10 cellular contexts compared by ENCODE assay signal in genomic region chr22:23245045-23245798, GRCh38.
DNase-seq lines count a peak whose midpoint lies in the region; ATAC-seq and TF ChIP-seq lines count a peak whose summit lies in the region.
"Had no signal": no experiment of that assay in that cellular context is flagged by ENCODE, and none has a peak within 500 bp of the region (broad histone marks: within the 10 kb centered on the region; RNA-seq: fewer than 3 reads in every experiment).

No MANE protein-coding gene starts in this region.

- H3K4me3 Mint-ChIP-seq in activated CD4-positive, alpha-beta memory T cell treated with anti-CD3 and anti-CD28 coated beads for 36 hours = no peak overlapping the region
- H3K4me3 Mint-ChIP-seq in activated CD4-positive, alpha-beta memory T cell treated with anti-CD3 and anti-CD28 coated beads, Interleukin-2, amount 10 ng/mL, durations not matched to agents 7 days and 5 days = no peak overlapping the region
- no peak overlapping the region for H3K4me3 Mint-ChIP-seq in stimulated activated naive CD8-positive, alpha-beta T cell treated with anti-CD3 and anti-CD28 coated beads, Interleukin-15, Interleukin-2, amounts not matched to agents 100 ng/mL and 50 ng/mL, for 24 hours

- H3K27ac ChIP-seq in SJCRH30 = peak overlapping the region; percentile 74

- peak overlapping the region; percentile 78 for H3K27ac Mint-ChIP-seq in activated CD4-positive, alpha-beta memory T cell treated with anti-CD3 and anti-CD28 coated beads for 36 hours
- H3K27ac Mint-ChIP-seq in activated CD4-positive, alpha-beta memory T cell treated with anti-CD3 and anti-CD28 coated beads, Interleukin-2, amount 10 ng/mL, durations not matched to agents 7 days and 5 days = no peak overlapping the region
- peak overlapping the region; percentile 80 for H3K27ac Mint-ChIP-seq in stimulated activated naive CD8-positive, alpha-beta T cell treated with anti-CD3 and anti-CD28 coated beads, Interleukin-15, Interleukin-2, amounts not matched to agents 100 ng/mL and 50 ng/mL, for 24 hours

- POLR2A ChIA-PET in activated CD4-positive, alpha-beta memory T cell treated with anti-CD3 and anti-CD28 coated beads for 36 hours (lab: Charles Lee) = no interaction called here
- POLR2A ChIA-PET in activated CD4-positive, alpha-beta memory T cell treated with anti-CD3 and anti-CD28 coated beads, Interleukin-2, amount 10 ng/mL, durations not matched to agents 7 days and 5 days (lab: Charles Lee) = interaction anchor here (0.6 kb wide), 1 partner anchor 22 kb away, joined by 3 read pairs; no protein-coding TSS in a partner anchor

- no peak for TF ChIP-seq CTCF in fibroblast of villous mesenchyme (IDR thresholded peaks at IDR 0.05; ENCODE audit: insufficient read depth, low read depth, low read length)

- no peaks in the 10 kb centered on the region for H3K9me3 Mint-ChIP-seq in activated CD4-positive, alpha-beta memory T cell treated with anti-CD3 and anti-CD28 coated beads for 36 hours
- no peaks in the 10 kb centered on the region for H3K9me3 Mint-ChIP-seq in activated CD4-positive, alpha-beta memory T cell treated with anti-CD3 and anti-CD28 coated beads, Interleukin-2, amount 10 ng/mL, durations not matched to agents 7 days and 5 days
- no peaks in the 10 kb centered on the region for H3K9me3 Mint-ChIP-seq in stimulated activated naive CD8-positive, alpha-beta T cell treated with anti-CD3 and anti-CD28 coated beads, Interleukin-15, Interleukin-2, amounts not matched to agents 100 ng/mL and 50 ng/mL, for 24 hours

- no peaks in the 10 kb centered on the region for H3K27me3 ChIP-seq in SJCRH30

- H3K9me3 ChIP-seq in SJCRH30 (replicated peaks) = no peaks in the 10 kb centered on the region

- CTCF ChIA-PET in activated CD4-positive, alpha-beta memory T cell treated with anti-CD3 and anti-CD28 coated beads for 36 hours (lab: Charles Lee) = interaction anchor here (1.0 kb wide), 1 partner anchor 37 kb away, joined by 4 read pairs; no protein-coding TSS in a partner anchor
- CTCF ChIA-PET in activated CD4-positive, alpha-beta memory T cell treated with anti-CD3 and anti-CD28 coated beads, Interleukin-2, amount 10 ng/mL, durations not matched to agents 7 days and 5 days (lab: Charles Lee) = no interaction called here

- peaks cover 69% of the 10 kb centered on the region for H3K4me1 ChIP-seq in SJCRH30

- H3K4me3 ChIP-seq in SJCRH30 = no peak overlapping the region
- H3K4me3 ChIP-seq in fibroblast of villous mesenchyme (ENCODE audit: low read depth, low read length) = no peak overlapping the region

- H3K36me3 ChIP-seq in SJCRH30 = no peaks in the 10 kb centered on the region

- intact Hi-C loops in activated CD4-positive, alpha-beta memory T cell treated with anti-CD3 and anti-CD28 coated beads for 36 hours (cut with micrococcal nuclease) = no loop called here

- H3K36me3 Mint-ChIP-seq in activated CD4-positive, alpha-beta memory T cell treated with anti-CD3 and anti-CD28 coated beads for 36 hours = peaks cover 3% of the 10 kb centered on the region
- peaks cover 11% of the 10 kb centered on the region for H3K36me3 Mint-ChIP-seq in activated CD4-positive, alpha-beta memory T cell treated with anti-CD3 and anti-CD28 coated beads, Interleukin-2, amount 10 ng/mL, durations not matched to agents 7 days and 5 days (ENCODE audit: low read depth)
- H3K36me3 Mint-ChIP-seq in stimulated activated naive CD8-positive, alpha-beta T cell treated with anti-CD3 and anti-CD28 coated beads, Interleukin-15, Interleukin-2, amounts not matched to agents 100 ng/mL and 50 ng/mL, for 24 hours (ENCODE audit: low read depth) = peaks cover 5% of the 10 kb centered on the region

- peaks cover 89% of the 10 kb centered on the region for H3K4me1 Mint-ChIP-seq in activated CD4-positive, alpha-beta memory T cell treated with anti-CD3 and anti-CD28 coated beads for 36 hours (ENCODE audit: low read depth)
- peaks cover 87% of the 10 kb centered on the region for H3K4me1 Mint-ChIP-seq in activated CD4-positive, alpha-beta memory T cell treated with anti-CD3 and anti-CD28 coated beads, Interleukin-2, amount 10 ng/mL, durations not matched to agents 7 days and 5 days
- H3K4me1 Mint-ChIP-seq in stimulated activated naive CD8-positive, alpha-beta T cell treated with anti-CD3 and anti-CD28 coated beads, Interleukin-15, Interleukin-2, amounts not matched to agents 100 ng/mL and 50 ng/mL, for 24 hours (ENCODE audit: low read depth) = peaks cover 97% of the 10 kb centered on the region

- H3K27me3 Mint-ChIP-seq in activated CD4-positive, alpha-beta memory T cell treated with anti-CD3 and anti-CD28 coated beads for 36 hours = no peaks in the 10 kb centered on the region
- no peaks in the 10 kb centered on the region for H3K27me3 Mint-ChIP-seq in activated CD4-positive, alpha-beta memory T cell treated with anti-CD3 and anti-CD28 coated beads, Interleukin-2, amount 10 ng/mL, durations not matched to agents 7 days and 5 days
- no peaks in the 10 kb centered on the region for H3K27me3 Mint-ChIP-seq in stimulated activated naive CD8-positive, alpha-beta T cell treated with anti-CD3 and anti-CD28 coated beads, Interleukin-15, Interleukin-2, amounts not matched to agents 100 ng/mL and 50 ng/mL, for 24 hours

- no peak for ATAC-seq in GM19463 (IDR thresholded peaks at IDR 0.05; ENCODE audit: unreplicated experiment)

- DNase-seq in activated CD4-positive, alpha-beta memory T cell treated with anti-CD3 and anti-CD28 coated beads for 36 hours = peak; percentile 27
- DNase-seq in activated CD4-positive, alpha-beta memory T cell treated with anti-CD3 and anti-CD28 coated beads, Interleukin-2, amount 10 ng/mL, durations not matched to agents 7 days and 5 days = no peak
- DNase-seq in SJCRH30 = peak; percentile 71 to 76
- peak; percentile 7 for DNase-seq in fibroblast of villous mesenchyme (ENCODE audit: low read depth)
- no peak for DNase-seq in amniotic stem cell (lab: John Stamatoyannopoulos, UW)
- DNase-seq in SK-N-DZ (ENCODE audit: low spot score) = no peak
- DNase-seq: MM.1S; stimulated activated CD4-positive, alpha-beta T cell treated with anti-CD3 and anti-CD28 coated beads, Interleukin-4, amount 100 ng/mL, for 1 hour had no signal

Comparison
In these comparisons a context has a peak if more than half of its experiments do, and no peak if none do; other contexts are left out.
1. DNase-seq: peak in activated CD4-positive, alpha-beta memory T cell treated with anti-CD3 and anti-CD28 coated beads for 36 hours (single experiment), SJCRH30 (2 of 2) and fibroblast of villous mesenchyme (single experiment); none in activated CD4-positive, alpha-beta memory T cell treated with anti-CD3 and anti-CD28 coated beads, Interleukin-2, amount 10 ng/mL, durations not matched to agents 7 days and 5 days (single experiment), amniotic stem cell (single experiment) and SK-N-DZ (single experiment).